Comparison of ENCODE assay signal across 8 cellular contexts in genomic region chr10:102678842-102679289, GRCh38. TPM values are rescaled to one million over a fixed set of nuclear protein-coding genes. Genes with fewer than 3 reads are reported as not detected.
DNase-seq lines count a peak whose midpoint lies in the region; ATAC-seq and TF ChIP-seq lines count a peak whose summit lies in the region.

No MANE protein-coding gene starts in this region.

- H3K27me3 ChIP-seq in WERI-Rb-1 (ENCODE audit: insufficient read depth, low read depth, severe bottlenecking), result no peaks in the 10 kb centered on the region

- intact Hi-C loops in left cardiac atrium (cut with DNase I), result no loop called here
- intact Hi-C loops in posterior vena cava (cut with DNase I), result no loop called here

- peak; percentile 98 for TF ChIP-seq CTCF in WERI-Rb-1 (IDR thresholded peaks at IDR 0.05; ENCODE audit: low read depth, low read length)

- peaks cover 23% of the 10 kb centered on the region for H3K36me3 ChIP-seq in WERI-Rb-1

- no peaks in the 10 kb centered on the region for H3K9me3 ChIP-seq in WERI-Rb-1 (ENCODE audit: severe bottlenecking)

- peak overlapping the region; percentile 77 for H3K27ac ChIP-seq in WERI-Rb-1

- DNase-seq in SKM-1 treated with dmso at 0.1 percent for 144 hours (lab: John Stamatoyannopoulos, UW; ENCODE audit: unreplicated experiment) (peak; percentile 32), SKM-1 (lab: John Stamatoyannopoulos, UW; ENCODE audit: unreplicated experiment) (no peak), NCI-H1417 (lab: John Stamatoyannopoulos, UW) (peak in 2 of 3 experiments; percentile 70 to 84), WERI-Rb-1 (peak; percentile 90), left cardiac atrium (peak; percentile 67), posterior vena cava (ENCODE audit: low spot score) (peak; percentile 86), NCI-H1048 (lab: John Stamatoyannopoulos, UW) (no peak)

- ATAC-seq in left cardiac atrium (peak; percentile 61 to 64), HG03521 (IDR thresholded peaks at IDR 0.05; ENCODE audit: unreplicated experiment) (no peak)

- H3K4me3 ChIP-seq in WERI-Rb-1 (ENCODE audit: low read depth, low read length), result no peak overlapping the region

RNA-seq across cellular contexts. Expression of gene TRIM8, which starts 34.6 kb away (rescaled TPM):
- total RNA-seq in left cardiac atrium, result 100 to 1,000 TPM; 104 to 108 TPM
- 100 to 1,000 TPM; 122 to 125 TPM for total RNA-seq in posterior vena cava

RNA-seq across cellular contexts. Expression of gene ARL3, which starts 35.3 kb away (rescaled TPM):
- total RNA-seq in left cardiac atrium, result 10 to 100 TPM; 12.0 to 12.4 TPM
- total RNA-seq in posterior vena cava, result 10 to 100 TPM in 1 of 2 donors, 1 to 10 TPM in 1; 9.7 to 11.6 TPM

RNA-seq across cellular contexts. Expression of gene SFXN2, which starts 35.6 kb away (rescaled TPM):
- total RNA-seq in left cardiac atrium, result 1 to 10 TPM; 3.2 to 4.0 TPM
- total RNA-seq in posterior vena cava, result 1 to 10 TPM; 2.4 to 6.5 TPM

Comparison
In these comparisons a context has a peak if more than half of its experiments do, and no peak if none do; other contexts are left out.
1. DNase-seq: peak in SKM-1 treated with dmso at 0.1 percent for 144 hours (single experiment), NCI-H1417 (2 of 3), WERI-Rb-1 (single experiment), left cardiac atrium (single experiment) and posterior vena cava (single experiment); none in SKM-1 (single experiment) and NCI-H1048 (single experiment).